In the genomic region with DNA sequence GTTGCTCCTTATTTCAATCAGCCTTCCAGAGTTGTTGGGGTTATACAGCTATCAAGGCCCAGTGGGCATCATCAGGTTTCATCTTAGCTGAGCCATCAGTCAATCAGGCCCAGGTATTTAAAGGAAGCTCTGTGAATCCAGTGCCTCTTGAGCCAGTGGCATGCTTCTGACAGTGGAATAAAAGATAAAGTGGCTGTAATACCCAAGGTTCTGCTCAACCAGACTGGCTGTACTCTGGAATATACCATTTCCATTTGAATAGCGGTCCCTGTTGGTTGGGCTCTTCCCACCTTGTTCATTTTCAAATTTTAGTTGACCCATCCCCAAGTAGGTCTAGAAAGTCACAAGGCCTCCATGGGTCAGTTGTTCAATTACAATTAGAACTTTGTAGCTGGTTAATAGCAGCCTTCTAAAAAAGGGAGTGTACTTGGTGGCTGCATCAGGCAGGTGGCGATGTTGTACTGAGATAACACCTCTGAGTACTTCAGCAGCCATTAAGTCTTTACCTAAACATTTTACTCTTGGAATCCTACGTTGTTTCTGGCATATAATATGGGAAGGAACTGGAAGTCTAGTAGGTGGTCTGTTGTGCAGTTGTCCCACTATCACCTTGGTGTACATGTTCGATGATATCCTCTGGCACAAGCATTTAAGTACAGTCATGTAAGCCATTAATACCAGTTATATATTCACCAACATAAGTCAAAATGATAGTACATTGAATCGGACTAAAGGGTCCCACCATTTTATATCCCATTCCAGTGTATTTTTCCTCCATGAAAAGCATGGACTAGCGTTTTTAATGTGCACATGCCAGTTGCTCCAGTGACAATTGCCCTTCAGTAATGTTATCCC, we compare ENCODE assay signal across 9 cellular contexts.
DNase-seq lines count a peak whose midpoint lies in the region; ATAC-seq, FAIRE-seq and TF ChIP-seq lines count a peak whose summit lies in the region.
"Had no signal": no experiment of that assay in that cellular context is flagged by ENCODE, and none has a peak within 500 bp of the region (broad histone marks: within the 10 kb centered on the region; RNA-seq: fewer than 3 reads in every experiment).

No MANE protein-coding gene starts in this region.

- no peak for TF ChIP-seq EP300 in HepG2 (IDR thresholded peaks at IDR 0.05; ENCODE audit: low read depth in 2 of 2, low read length in 2 of 2)
- TF ChIP-seq EP300 in HepG2 (CRISPR knock-in tag; IDR thresholded peaks at IDR 0.05; ENCODE audit: borderline replicate concordance), result no peak

- no peak for FAIRE-seq in bronchial epithelial cell (lab: Jason Lieb, UNC)
- FAIRE-seq in HepG2 (lab: Jason Lieb, UNC), result peak; percentile 96

- peaks cover 1% of the 10 kb centered on the region for H3K36me3 Mint-ChIP-seq in activated CD8-positive, alpha-beta memory T cell treated with anti-CD3 and anti-CD28 coated beads, Interleukin-2, amount 10 ng/mL, durations not matched to agents 7 days and 5 days

- POLR2A ChIA-PET in HepG2 (lab: Yijun Ruan, JAX), result no interaction called here

- TF ChIP-seq CTCF in bronchial epithelial cell (IDR thresholded peaks at IDR 0.05; ENCODE audit: insufficient read depth, low read length, severe bottlenecking) (peak; percentile 71), HepG2 (CRISPR knock-in tag; IDR thresholded peaks at IDR 0.05) (peak; percentile 89), thoracic aorta (IDR thresholded peaks at IDR 0.05) (peak; percentile 41)

- peak overlapping the region; percentile 62 for H2AFZ ChIP-seq in HepG2 (ENCODE audit: low read length)

- H3K36me3 ChIP-seq in bronchial epithelial cell (ENCODE audit: control insufficient read depth, insufficient read depth, low read length) (no peaks in the 10 kb centered on the region), HepG2 (replicated peaks in 1 of 2; ENCODE audit: control insufficient read depth in 1 of 2, insufficient read depth in 2 of 2, low read length in 2 of 2) (no peaks in the 10 kb centered on the region), thoracic aorta (no peaks in the 10 kb centered on the region)

- H3K9me3 Mint-ChIP-seq in activated CD8-positive, alpha-beta memory T cell treated with anti-CD3 and anti-CD28 coated beads, Interleukin-2, amount 10 ng/mL, durations not matched to agents 7 days and 5 days (ENCODE audit: low read depth), result peaks cover 4% of the 10 kb centered on the region

- no peaks in the 10 kb centered on the region for H4K20me1 ChIP-seq in HepG2 (ENCODE audit: insufficient read depth, low read length)

- H3K9me3 ChIP-seq in HepG2 (ENCODE audit: low read length), result no peaks in the 10 kb centered on the region
- H3K9me3 ChIP-seq in thoracic aorta, result peaks cover 5% of the 10 kb centered on the region

- CTCF ChIA-PET in activated CD8-positive, alpha-beta memory T cell treated with anti-CD3 and anti-CD28 coated beads, Interleukin-2, amount 10 ng/mL, durations not matched to agents 7 days and 5 days (lab: Charles Lee), result interaction anchor here (0.6 to 2.3 kb wide), 20 partner anchors 11 to 499 kb away, joined by 3 to 11 read pairs (median 4); partner anchors contain the start of gene TBX2
- CTCF ChIA-PET in HepG2 (lab: Yijun Ruan, JAX; ENCODE audit: low intra/inter-chr PET ratio, low total read pairs), result interaction anchor here (0.7 to 1.9 kb wide), 2 partner anchors 438 to 612 kb away, joined by 3 to 13 read pairs; no protein-coding TSS in a partner anchor

- no peaks in the 10 kb centered on the region for H3K79me2 ChIP-seq in HepG2 (ENCODE audit: insufficient read depth, low read length)

- no peak for TF ChIP-seq POLR2A in HepG2 (IDR thresholded peaks at IDR 0.05; ENCODE audit: insufficient read depth in 1 of 2, low read depth in 2 of 2, low read length in 2 of 2)

- H3K4me3 Mint-ChIP-seq in activated CD8-positive, alpha-beta memory T cell treated with anti-CD3 and anti-CD28 coated beads, Interleukin-2, amount 10 ng/mL, durations not matched to agents 7 days and 5 days, result no peak overlapping the region

- no peak overlapping the region for H3K4me3 ChIP-seq in bronchial epithelial cell (ENCODE audit: low read depth, low read length)
- no peak overlapping the region for H3K4me3 ChIP-seq in HepG2 (replicated peaks in 1 of 3; ENCODE audit: insufficient read depth in 1 of 3, low read depth in 2 of 3, low read length in 3 of 3)
- no peak overlapping the region for H3K4me3 ChIP-seq in thoracic aorta

- no peaks in the 10 kb centered on the region for H3K27me3 Mint-ChIP-seq in activated CD8-positive, alpha-beta memory T cell treated with anti-CD3 and anti-CD28 coated beads, Interleukin-2, amount 10 ng/mL, durations not matched to agents 7 days and 5 days

- in situ Hi-C loops in HepG2 (cut with HindIII; ENCODE audit: extremely low pct_ligation_motif_present, low pct_unique_long_range_greater_than_20kb), result loop anchor here (10.0 kb wide), 1 partner anchor 603 kb away; no protein-coding TSS in a partner anchor

- peaks cover 4% of the 10 kb centered on the region for H3K4me1 Mint-ChIP-seq in activated CD8-positive, alpha-beta memory T cell treated with anti-CD3 and anti-CD28 coated beads, Interleukin-2, amount 10 ng/mL, durations not matched to agents 7 days and 5 days

- DNase-seq in activated CD8-positive, alpha-beta memory T cell treated with anti-CD3 and anti-CD28 coated beads, Interleukin-2, amount 10 ng/mL, durations not matched to agents 7 days and 5 days, result peak; percentile 61
- no peak for DNase-seq in activated CD8-positive, alpha-beta memory T cell treated with anti-CD3 and anti-CD28 coated beads for 24 hours
- peak; percentile 55 for DNase-seq in M059J (ENCODE audit: low read depth)
- peak; percentile 79 for DNase-seq in SK-N-DZ (ENCODE audit: low spot score)
- peak; percentile 55 for DNase-seq in bronchial epithelial cell (ENCODE audit: low read depth)
- DNase-seq in HepG2 (ENCODE audit: low spot score), result peak; percentile 56
- no peak for DNase-seq in thoracic aorta (ENCODE audit: low spot score)

- no peak overlapping the region for H3K27ac Mint-ChIP-seq in activated CD8-positive, alpha-beta memory T cell treated with anti-CD3 and anti-CD28 coated beads, Interleukin-2, amount 10 ng/mL, durations not matched to agents 7 days and 5 days

- H3K27me3 ChIP-seq in bronchial epithelial cell (ENCODE audit: control insufficient read depth, insufficient read depth, low read length), result no peaks in the 10 kb centered on the region
- no peaks in the 10 kb centered on the region for H3K27me3 ChIP-seq in HepG2 (ENCODE audit: control insufficient read depth in 1 of 2, insufficient read depth in 2 of 2, low read length in 2 of 2)
- H3K27me3 ChIP-seq in thoracic aorta (replicated peaks; ENCODE audit: insufficient read depth), result no peaks in the 10 kb centered on the region

- BruUV-seq in HepG2 (replicated peaks; lab: Mats Ljungman, UMichigan), result no TSS peak

- intact Hi-C loops in HepG2 (cut with micrococcal nuclease; ENCODE audit: unreplicated experiment), result loop anchor here (2.0 to 10.0 kb wide), 3 partner anchors 251 to 613 kb away; no protein-coding TSS in a partner anchor

- TF ChIP-seq RAD21 in HepG2 (CRISPR knock-in tag; IDR thresholded peaks at IDR 0.05), result peak; percentile 73

- H3K4me1 ChIP-seq in HepG2 (ENCODE audit: insufficient read depth, low read length) (no peaks in the 10 kb centered on the region), thoracic aorta (ENCODE audit: control insufficient read depth in 1 of 2, low read depth in 2 of 2) (no peaks in the 10 kb centered on the region)

- H3K4me2 ChIP-seq in HepG2 (ENCODE audit: low read depth, low read length), result peak overlapping the region; percentile 50; the same call in 1 of the 2 replicates

- H3K27ac ChIP-seq in HepG2 (ENCODE audit: extremely low read length, insufficient read depth, low read length) (no peak overlapping the region), thoracic aorta (no peak overlapping the region)
- H3K27ac ChIP-seq: epithelial cell of prostate had no signal

- H3K9ac ChIP-seq in HepG2 (ENCODE audit: insufficient read depth, low read depth, low read length), result no peak overlapping the region

- 9% methylated on average over 6 of the region's 6 CpGs for WGBS in HepG2 (ENCODE audit: low lambda C conversion rate)

- ATAC-seq in activated CD8-positive, alpha-beta memory T cell treated with anti-CD3 and anti-CD28 coated beads, Interleukin-2, amount 10 ng/mL, durations not matched to agents 7 days and 5 days, result peak; percentile 63
- ATAC-seq in HepG2 (peak; percentile 94), thoracic aorta (ENCODE audit: insufficient number of reproducible peaks, low FRiP score, low read depth) (no peak), HG03469 (IDR thresholded peaks at IDR 0.05; ENCODE audit: unreplicated experiment) (no peak)

TF ChIP-seq in HepG2, 621 proteins besides CTCF, POLR2A, EP300 and RAD21 (continues in another document):
- TF ChIP-seq MLLT10 (CRISPR knock-in tag; IDR thresholded peaks at IDR 0.05) (no peak), ARID5B (CRISPR knock-in tag; IDR thresholded peaks at IDR 0.05) (0 out of 2 replicates have a peak, but pooled peaks have one; percentile 19), CREB1 (IDR thresholded peaks at IDR 0.05) (no peak), CREB1 (CRISPR knock-in tag; IDR thresholded peaks at IDR 0.05) (no peak), ZNF562 (CRISPR knock-in tag; IDR thresholded peaks at IDR 0.05; ENCODE audit: borderline replicate concordance) (no peak)

Comparison
In these comparisons a context has a peak if more than half of its experiments do, and no peak if none do; other contexts are left out.
1. DNase-seq: peak in activated CD8-positive, alpha-beta memory T cell treated with anti-CD3 and anti-CD28 coated beads, Interleukin-2, amount 10 ng/mL, durations not matched to agents 7 days and 5 days (single experiment), M059J (single experiment), SK-N-DZ (single experiment), bronchial epithelial cell (single experiment) and HepG2 (single experiment); none in activated CD8-positive, alpha-beta memory T cell treated with anti-CD3 and anti-CD28 coated beads for 24 hours (single experiment) and thoracic aorta (single experiment).
2. ATAC-seq: peak in activated CD8-positive, alpha-beta memory T cell treated with anti-CD3 and anti-CD28 coated beads, Interleukin-2, amount 10 ng/mL, durations not matched to agents 7 days and 5 days (single experiment) and HepG2 (single experiment); none in thoracic aorta (single experiment) and HG03469 (single experiment).
3. Peak in every context shown above with its lines, with median percentiles within 50 percentile points of each other: CTCF ChIP-seq.